ENCODE assay signal across 21 cellular contexts in the genomic region with DNA sequence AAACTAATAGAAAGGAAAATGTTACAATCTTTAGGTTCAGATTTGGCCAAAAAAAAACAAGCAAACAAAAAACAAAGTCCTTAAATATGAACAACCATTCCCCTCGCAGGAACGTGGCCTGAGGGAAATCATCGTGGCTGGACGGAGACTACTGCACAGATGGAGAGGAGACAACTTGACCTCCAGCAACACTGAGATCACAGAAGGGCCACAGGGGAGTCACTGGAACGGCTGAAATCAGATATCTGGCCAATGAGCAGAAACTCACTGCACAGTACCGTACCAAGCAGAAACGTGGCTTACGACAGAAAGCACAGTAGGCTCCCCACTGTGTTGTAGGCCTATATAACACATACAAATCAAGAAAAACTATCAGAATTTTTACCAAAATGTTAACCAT. TPM values are rescaled to one million over a fixed set of nuclear protein-coding genes. Genes with fewer than 3 reads are reported as not detected.
DNase-seq lines count a peak whose midpoint lies in the region; ATAC-seq and TF ChIP-seq lines count a peak whose summit lies in the region.
"Had no signal": no experiment of that assay in that cellular context is flagged by ENCODE, and none has a peak within 500 bp of the region (broad histone marks: within the 10 kb centered on the region; RNA-seq: fewer than 3 reads in every experiment).

No MANE protein-coding gene starts in this region.

- no peak overlapping the region for H3K4me3 Mint-ChIP-seq in neural crest cell
- H3K4me3 Mint-ChIP-seq: CD8-positive, alpha-beta T cell; HFFc6 had no signal

- 58 to 61% methylated on average over 8 of the region's 8 CpGs for WGBS in heart right ventricle, 2 donors

- peaks cover 0 to 35% (median 5%) of the 10 kb centered on the region in 9 donors for H3K4me1 ChIP-seq in heart right ventricle

- H3K27ac Mint-ChIP-seq in neural crest cell (ENCODE audit: unreplicated experiment), result peak overlapping the region; percentile 31
- H3K27ac Mint-ChIP-seq: CD8-positive, alpha-beta T cell; HFFc6 had no signal

- H3K9me3 Mint-ChIP-seq in neural crest cell, result no peaks in the 10 kb centered on the region
- H3K9me3 Mint-ChIP-seq: CD8-positive, alpha-beta T cell; HFFc6 had no signal

- peaks cover 0 to 35% (median 2%) of the 10 kb centered on the region in 9 donors for H3K36me3 ChIP-seq in heart right ventricle

- H3K27me3 ChIP-seq in heart right ventricle, result no peaks in the 10 kb centered on the region
- no peaks in the 10 kb centered on the region for H3K27me3 ChIP-seq in dorsolateral prefrontal cortex
- H3K27me3 ChIP-seq: MG63, Peyer's patch had no signal

- DNase-seq in Right ventricle myocardium inferior (ENCODE audit: missing footprints) (no peak), cardiac septum (ENCODE audit: low spot score) (no peak), heart right ventricle (peak in 1 of 2 donors; percentile 25), neural crest cell (ENCODE audit: low read depth, low spot score) (no peak), SW 1271 (lab: John Stamatoyannopoulos, UW) (no peak), dorsolateral prefrontal cortex (no peak), NCI-H2081 (lab: John Stamatoyannopoulos, UW) (no peak)
- DNase-seq: CD8-positive, alpha-beta T cell; DND-41; GF-D8; GOT3; HFFc6; MG63; NCI-H1105; NCI-H187 treated with DMSO at 0.1 percent for 48 hours; NCI-H510A; Peyer's patch; SHP77 treated with DMSO at 0.1 percent for 48 hours had no signal

- H3K4me1 Mint-ChIP-seq in neural crest cell, result peaks cover 50% of the 10 kb centered on the region

- H3K9me3 ChIP-seq in heart right ventricle, result no peaks in the 10 kb centered on the region
- H3K9me3 ChIP-seq: MG63, Peyer's patch had no signal

- H3K27ac ChIP-seq in heart right ventricle, result peak overlapping the region in 1 of 10 donors; percentile 4
- H3K27ac ChIP-seq in dorsolateral prefrontal cortex, result peak overlapping the region in 2 of 59 donors; percentile 26 to 35
- H3K27ac ChIP-seq: 22Rv1, KMS-11, Peyer's patch had no signal

- H3K36me3 Mint-ChIP-seq in neural crest cell (ENCODE audit: low read depth), result no peaks in the 10 kb centered on the region

- H3K27me3 Mint-ChIP-seq in neural crest cell (ENCODE audit: low read depth), result no peaks in the 10 kb centered on the region

- ATAC-seq in Right ventricle myocardium inferior (peak; percentile 82), heart right ventricle (peak in 5 of 8 donors; percentile 55 to 75 (median 72)), HG02870 (IDR thresholded peaks at IDR 0.05; ENCODE audit: unreplicated experiment) (no peak)
- ATAC-seq: CD8-positive, alpha-beta T cell had no signal

- TF ChIP-seq CTCF in heart right ventricle (IDR thresholded peaks at IDR 0.05) (no peak), neural crest cell (conservative IDR thresholded peaks at IDR 0.05) (no peak), dorsolateral prefrontal cortex (IDR thresholded peaks at IDR 0.05 in 54 of 56, conservative IDR thresholded peaks at IDR 0.05 in 2 of 56; ENCODE audit: low read depth in 1 of 56, partially characterized antibody in 56 of 56) (no peak)

- intact Hi-C loops in Right ventricle myocardium inferior (cut with DNase I) (no loop called here), cardiac septum (cut with DNase I) (no loop called here), heart right ventricle (cut with DNase I) (no loop called here), dorsolateral prefrontal cortex (cut with DNase I) (no loop called here)

- H3K4me3 ChIP-seq in heart right ventricle (no peak overlapping the region), dorsolateral prefrontal cortex (no peak overlapping the region)
- H3K4me3 ChIP-seq: MG63, Peyer's patch had no signal

RNA-seq across cellular contexts. Expression of a gene that starts 27.7 kb away (rescaled TPM):
- total RNA-seq in Right ventricle myocardium inferior (17.6 TPM), cardiac septum (25.5 TPM), heart right ventricle (10 to 100 TPM; 15.6 to 25.0 (median 20.6) TPM), neural crest cell (79.3 and 80.8 TPM in 2 replicates), dorsolateral prefrontal cortex (100 to 1,000 TPM in 1 of 120 experiments, 10 to 100 TPM in 119; 59.6 to 100 (median 81.1) TPM)
- polyA plus RNA-seq in heart right ventricle, result 10 to 100 TPM in 1 of 2 donors, 1 to 10 TPM in 1; 6.7 to 10.5 TPM
